ENCODE assay signal across 8 cellular contexts in genomic region chr3:46895204-46895660, GRCh38. TPM values are rescaled to one million over a fixed set of nuclear protein-coding genes. Genes with fewer than 3 reads are reported as not detected.
DNase-seq lines count a peak whose midpoint lies in the region; ATAC-seq and TF ChIP-seq lines count a peak whose summit lies in the region.

No MANE protein-coding gene starts in this region.

- TF ChIP-seq CTCF in Peyer's patch (IDR thresholded peaks at IDR 0.05) (peak; percentile 59 to 87 (median 74)), foreskin keratinocyte (conservative IDR thresholded peaks at IDR 0.05) (peak; percentile 84), uterus (IDR thresholded peaks at IDR 0.05) (peak; percentile 90 to 96 (median 94))

- H3K4me3 ChIP-seq in Peyer's patch (no peak overlapping the region), uterus (no peak overlapping the region)

- H3K27me3 ChIP-seq in Peyer's patch (peaks cover 0 to 8% of the 10 kb centered on the region in 2 donors), foreskin keratinocyte (peaks cover 65% of the 10 kb centered on the region), uterus (no peaks in the 10 kb centered on the region)

- peak; percentile 25 for ATAC-seq in foreskin keratinocyte
- no peak for ATAC-seq in HG03565 (IDR thresholded peaks at IDR 0.05; ENCODE audit: unreplicated experiment)

- H3K27ac ChIP-seq in Peyer's patch (no peak overlapping the region), foreskin keratinocyte (no peak overlapping the region), uterus (no peak overlapping the region)

- H3K9me3 ChIP-seq in Peyer's patch (no peaks in the 10 kb centered on the region), uterus (no peaks in the 10 kb centered on the region)

- DNase-seq in 8988T, result peak; percentile 87
- DNase-seq in GM19240 (ENCODE audit: insufficient read length, low spot score), result peak; percentile 76
- peak; percentile 78 to 88 (median 80) for DNase-seq in Peyer's patch
- peak; percentile 63 for DNase-seq in activated T-helper 1 cell treated with Interleukin-2 at 50 U/mL for 16 hours (ENCODE audit: low read depth)
- DNase-seq in foreskin keratinocyte, result peak in 1 of 2 donors; percentile 32
- DNase-seq in posterior vena cava (ENCODE audit: low spot score), result peak; percentile 90
- peak; percentile 76 to 82 for DNase-seq in uterus

- H3K36me3 ChIP-seq in Peyer's patch, result no peaks in the 10 kb centered on the region
- H3K36me3 ChIP-seq in uterus, result no peaks in the 10 kb centered on the region

- TF ChIP-seq POLR2A in Peyer's patch (IDR thresholded peaks at IDR 0.05) (no peak), uterus (IDR thresholded peaks at IDR 0.05) (no peak)

- H3K4me1 ChIP-seq in Peyer's patch (peaks cover 0 to 28% (median 10%) of the 10 kb centered on the region in 4 donors), foreskin keratinocyte (no peaks in the 10 kb centered on the region), uterus (peaks cover 0 to 28% of the 10 kb centered on the region in 2 donors)

- intact Hi-C loops in posterior vena cava (cut with DNase I), result loop anchor here in 1 of 2 donors (5.0 kb wide), 2 partner anchors 33 to 188 kb away; partner anchors contain the start of gene MYL3
- intact Hi-C loops in uterus (cut with DNase I; ENCODE audit: low total_unique reads), result no loop called here

RNA-seq across cellular contexts. Expression of gene PTH1R, which starts 17.7 kb away (rescaled TPM):
- 10 to 100 TPM in 1 of 4 donors, 1 to 10 TPM in 3; 2.4 to 12.4 (median 5.7) TPM for total RNA-seq in Peyer's patch
- not detected in 2 replicates for total RNA-seq in foreskin keratinocyte
- polyA plus RNA-seq in foreskin keratinocyte, result not detected in 2 replicates
- total RNA-seq in posterior vena cava, result 10 to 100 TPM in 1 of 2 donors, 1 to 10 TPM in 1; 5.8 to 17.9 TPM
- total RNA-seq in uterus, result 10 to 100 TPM in 3 of 4 donors, under 1 TPM in 1; 0.51 to 29.9 (median 18.9) TPM

RNA-seq across cellular contexts. Expression of gene MYL3, which starts 32.0 kb away (rescaled TPM):
- 10 to 100 TPM in 1 of 4 donors, 1 to 10 TPM in 1, not detected in 2; 1.5 to 17.3 TPM for total RNA-seq in Peyer's patch
- total RNA-seq in foreskin keratinocyte, result not detected in 2 replicates
- polyA plus RNA-seq in foreskin keratinocyte, result not detected in 2 replicates
- 1 to 10 TPM; 3.2 to 5.9 TPM for total RNA-seq in posterior vena cava
- 1 to 10 TPM in 3 of 4 donors, not detected in 1; 4.9 to 9.6 (median 6.0) TPM for total RNA-seq in uterus
